ENCODE assay signal across 8 cellular contexts in the genomic region with DNA sequence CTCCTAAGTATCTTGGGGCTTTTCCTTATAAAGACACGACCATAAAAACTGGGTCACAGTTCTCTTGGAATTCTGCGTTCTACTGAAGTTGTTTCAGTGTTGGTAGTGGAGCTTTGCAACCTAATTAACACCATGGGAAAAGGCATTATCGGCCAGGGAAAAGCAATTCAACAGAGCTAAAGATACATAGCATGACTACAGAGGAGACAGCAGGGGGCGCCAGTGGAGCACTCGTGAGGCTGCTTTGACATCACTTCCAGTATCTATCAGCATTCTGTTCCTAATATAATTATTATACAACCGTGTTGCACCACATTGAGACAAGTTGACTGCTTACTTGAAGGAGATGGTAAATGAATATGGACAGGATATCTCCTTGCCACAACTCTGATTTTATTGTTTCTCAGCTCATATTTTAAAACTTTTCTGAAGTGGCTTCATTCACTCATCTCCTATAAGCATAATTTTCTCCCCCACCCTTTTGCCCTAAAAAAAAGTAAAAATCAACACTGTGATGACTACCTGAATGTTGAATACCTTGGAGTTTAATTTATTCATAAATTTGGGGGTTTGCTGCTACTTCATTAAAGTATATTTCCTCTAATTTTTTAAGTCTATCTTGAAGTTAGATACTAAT. TPM values are rescaled to one million over a fixed set of nuclear protein-coding genes. Genes with fewer than 3 reads are reported as not detected.
DNase-seq lines count a peak whose midpoint lies in the region; ATAC-seq, FAIRE-seq and TF ChIP-seq lines count a peak whose summit lies in the region.

No MANE protein-coding gene starts in this region.

- H3K4me2 ChIP-seq in keratinocyte (ENCODE audit: control insufficient read depth, extremely low read depth, insufficient read depth, low read depth, low read length): no peak overlapping the region

- no peak overlapping the region for H3K27ac Mint-ChIP-seq in activated CD4-positive, alpha-beta memory T cell treated with anti-CD3 and anti-CD28 coated beads, Interleukin-2, amount 10 ng/mL, durations not matched to agents 7 days and 5 days

- H3K4me1 Mint-ChIP-seq in activated CD4-positive, alpha-beta memory T cell treated with anti-CD3 and anti-CD28 coated beads, Interleukin-2, amount 10 ng/mL, durations not matched to agents 7 days and 5 days: no peaks in the 10 kb centered on the region

- no peak overlapping the region for H3K9ac ChIP-seq in keratinocyte (ENCODE audit: control insufficient read depth, extremely low read depth, insufficient read depth, low read length)

- peak; percentile 72 for ATAC-seq in GM21786 (IDR thresholded peaks at IDR 0.05; ENCODE audit: unreplicated experiment)
- ATAC-seq in HG03442 (IDR thresholded peaks at IDR 0.05; ENCODE audit: unreplicated experiment): no peak

- peak; percentile 78 to 91 (median 83) for TF ChIP-seq CTCF in keratinocyte (optimal IDR thresholded peaks at IDR 0.05 in 1 of 3, IDR thresholded peaks at IDR 0.05 in 1 of 3, conservative IDR thresholded peaks at IDR 0.05 in 1 of 3; ENCODE audit: extremely low read depth in 1 of 3, insufficient read depth in 2 of 3, low read length in 3 of 3)

- H3K36me3 ChIP-seq in keratinocyte (ENCODE audit: control insufficient read depth in 2 of 2, extremely low read depth in 1 of 2, insufficient read depth in 2 of 2, low read length in 2 of 2): no peaks in the 10 kb centered on the region
- H3K36me3 ChIP-seq in effector memory CD4-positive, alpha-beta T cell (ENCODE audit: control insufficient read depth, insufficient read depth, low read length): no peaks in the 10 kb centered on the region

- FAIRE-seq in keratinocyte (lab: Jason Lieb, UNC): no peak

- H3K4me3 Mint-ChIP-seq in activated CD4-positive, alpha-beta memory T cell treated with anti-CD3 and anti-CD28 coated beads, Interleukin-2, amount 10 ng/mL, durations not matched to agents 7 days and 5 days: no peak overlapping the region

- POLR2A ChIA-PET in activated CD4-positive, alpha-beta memory T cell treated with anti-CD3 and anti-CD28 coated beads, Interleukin-2, amount 10 ng/mL, durations not matched to agents 7 days and 5 days (lab: Charles Lee): no interaction called here

- H3K36me3 Mint-ChIP-seq in activated CD4-positive, alpha-beta memory T cell treated with anti-CD3 and anti-CD28 coated beads, Interleukin-2, amount 10 ng/mL, durations not matched to agents 7 days and 5 days (ENCODE audit: low read depth): no peaks in the 10 kb centered on the region

- no peak overlapping the region for H3K4me3 ChIP-seq in keratinocyte (ENCODE audit: control insufficient read depth in 2 of 3, extremely low read depth in 1 of 3, insufficient read depth in 2 of 3, low read depth in 1 of 3, low read length in 3 of 3)
- no peak overlapping the region for H3K4me3 ChIP-seq in effector memory CD4-positive, alpha-beta T cell (ENCODE audit: insufficient read depth, low read depth, low read length, poor library complexity, severe bottlenecking)

- H3K27me3 ChIP-seq in keratinocyte (ENCODE audit: control insufficient read depth, extremely low read depth, insufficient read depth, low read length): no peaks in the 10 kb centered on the region
- no peaks in the 10 kb centered on the region for H3K27me3 ChIP-seq in effector memory CD4-positive, alpha-beta T cell (replicated peaks; ENCODE audit: control insufficient read depth, insufficient read depth, low read length, poor library complexity, severe bottlenecking)

- no peaks in the 10 kb centered on the region for H3K9me3 ChIP-seq in keratinocyte (ENCODE audit: control insufficient read depth, low read depth, low read length)
- no peaks in the 10 kb centered on the region for H3K9me3 ChIP-seq in effector memory CD4-positive, alpha-beta T cell (ENCODE audit: control insufficient read depth, low read length)

- DNase-seq in Caki2 (ENCODE audit: low read depth): peak; percentile 15
- peak; percentile 16 for DNase-seq in NCI-H2029 treated with DMSO at 0.1 percent for 48 hours (lab: John Stamatoyannopoulos, UW)
- DNase-seq in activated CD4-positive, alpha-beta memory T cell treated with anti-CD3 and anti-CD28 coated beads, Interleukin-2, amount 10 ng/mL, durations not matched to agents 7 days and 5 days: peak; percentile 20
- no peak for DNase-seq in keratinocyte (ENCODE audit: low read depth, low spot score)
- no peak for DNase-seq in AG08395 (ENCODE audit: low spot score)
- DNase-seq in effector memory CD4-positive, alpha-beta T cell: no peak

- in situ Hi-C loops in Caki2 (cut with HindIII; ENCODE audit: low pct_unique_long_range_greater_than_20kb, low sequenced_read_pairs): no loop called here

- no peaks in the 10 kb centered on the region for H3K4me1 ChIP-seq in keratinocyte (ENCODE audit: control insufficient read depth, extremely low read depth, insufficient read depth, low read length)
- no peaks in the 10 kb centered on the region for H3K4me1 ChIP-seq in effector memory CD4-positive, alpha-beta T cell (ENCODE audit: control insufficient read depth, insufficient read depth, low read length, poor library complexity, severe bottlenecking)

- CTCF ChIA-PET in activated CD4-positive, alpha-beta memory T cell treated with anti-CD3 and anti-CD28 coated beads, Interleukin-2, amount 10 ng/mL, durations not matched to agents 7 days and 5 days (lab: Charles Lee): interaction anchor here (0.6 to 2.2 kb wide), 4 partner anchors 13 to 468 kb away, joined by 3 to 9 read pairs (median 3); no protein-coding TSS in a partner anchor

- no peak overlapping the region for H3K27ac ChIP-seq in keratinocyte (ENCODE audit: control insufficient read depth, insufficient read depth, low read length)
- H3K27ac ChIP-seq in effector memory CD4-positive, alpha-beta T cell (ENCODE audit: insufficient read depth, low read length, poor library complexity, severe bottlenecking): no peak overlapping the region

- dilution Hi-C loops in keratinocyte (cut with MboI; ENCODE audit: extremely low pct_ligation_motif_present, low sequenced_read_pairs): no loop called here

- H2AFZ ChIP-seq in keratinocyte (ENCODE audit: control insufficient read depth, low read length): no peak overlapping the region

- no peaks in the 10 kb centered on the region for H4K20me1 ChIP-seq in keratinocyte (ENCODE audit: control insufficient read depth, extremely low read depth, insufficient read depth, low read length)

- peaks cover 4% of the 10 kb centered on the region for H3K9me3 Mint-ChIP-seq in activated CD4-positive, alpha-beta memory T cell treated with anti-CD3 and anti-CD28 coated beads, Interleukin-2, amount 10 ng/mL, durations not matched to agents 7 days and 5 days

- no peaks in the 10 kb centered on the region for H3K9me1 ChIP-seq in keratinocyte (ENCODE audit: control insufficient read depth, extremely low read depth, insufficient read depth, low read length)

- H3K79me2 ChIP-seq in keratinocyte (ENCODE audit: control insufficient read depth, insufficient read depth, low read length): no peaks in the 10 kb centered on the region

- H3K27me3 Mint-ChIP-seq in activated CD4-positive, alpha-beta memory T cell treated with anti-CD3 and anti-CD28 coated beads, Interleukin-2, amount 10 ng/mL, durations not matched to agents 7 days and 5 days: no peaks in the 10 kb centered on the region

RNA-seq across cellular contexts. Expression of a gene that starts 39.4 kb away (rescaled TPM):
- total RNA-seq in Caki2 (2014; rRNA removed; shearing (Covaris generic); ENCODE audit: low replicate concordance): not detected in 2 replicates
- not detected for total RNA-seq in activated CD4-positive, alpha-beta memory T cell treated with anti-CD3 and anti-CD28 coated beads, Interleukin-2, amount 10 ng/mL, durations not matched to agents 7 days and 5 days
- polyA plus RNA-seq in keratinocyte: 0.12 to 0.32 TPM (median 0.31 TPM) in 3 replicates
- not detected for polyA plus RNA-seq in keratinocyte (2011; ENCODE audit: low read depth)
- polyA plus RNA-seq in keratinocyte (2011; cell fraction: cytosol; rRNA removed): 0.09 and 0.19 TPM in 2 replicates
- polyA plus RNA-seq in keratinocyte (2011; cell fraction: nucleus; rRNA removed): 0.48 and 0.53 TPM in 2 replicates
- polyA plus RNA-seq in keratinocyte (2012; ENCODE audit: low replicate concordance): 0.06 and 0.15 TPM in 2 replicates
- 0.10 to 1.5 TPM in 2 of 3 replicates, not detected in the other for polyA minus RNA-seq in keratinocyte
- polyA minus RNA-seq in keratinocyte (2011; cell fraction: cytosol; rRNA and poly(A)+ RNA removed): not detected
- 0.21 TPM in 1 of 2 replicates, not detected in the other for polyA minus RNA-seq in keratinocyte (2011; cell fraction: nucleus; rRNA and poly(A)+ RNA removed)

Comparison
In these comparisons a context has a peak if more than half of its experiments do, and no peak if none do; other contexts are left out.
1. DNase-seq: peak in Caki2 (single experiment), NCI-H2029 treated with DMSO at 0.1 percent for 48 hours (single experiment) and activated CD4-positive, alpha-beta memory T cell treated with anti-CD3 and anti-CD28 coated beads, Interleukin-2, amount 10 ng/mL, durations not matched to agents 7 days and 5 days (single experiment); none in keratinocyte (single experiment), AG08395 (single experiment) and effector memory CD4-positive, alpha-beta T cell (0 of 3).